8 cellular contexts compared by ENCODE assay signal in genomic region chr3:194142156-194142910, GRCh38. TPM values are rescaled to one million over a fixed set of nuclear protein-coding genes. Genes with fewer than 3 reads are reported as not detected.
A peak's percentile ranks its signal among the peaks of the same experiment; 100 is the strongest.
DNase-seq lines count a peak whose midpoint lies in the region; ATAC-seq and TF ChIP-seq lines count a peak whose summit lies in the region.

No MANE protein-coding gene starts in this region.

- DNase-seq in ELF-1 (ENCODE audit: low read depth, low spot score) (peak; percentile 65), OCI-LY7 (ENCODE audit: low spot score) (no peak), epithelial cell of esophagus (ENCODE audit: low read depth) (peak; percentile 62), neural crest cell (ENCODE audit: low read depth, low spot score) (no peak), NCI-H524 treated with DMSO at 0.1 percent for 48 hours (lab: John Stamatoyannopoulos, UW) (no peak), NCI-H187 (lab: John Stamatoyannopoulos, UW) (no peak)

- H2AFZ ChIP-seq in OCI-LY7 (ENCODE audit: low read length): peak overlapping the region; percentile 65; the same call in 1 of the 2 replicates

- H3K4me3 Mint-ChIP-seq in neural crest cell: peak overlapping the region; percentile 54

- H3K9me3 Mint-ChIP-seq in neural crest cell: no peaks in the 10 kb centered on the region

- no peaks in the 10 kb centered on the region for H3K9me2 ChIP-seq in OCI-LY7 (ENCODE audit: insufficient read depth, low read length)

- no peak overlapping the region for H3K27ac ChIP-seq in OCI-LY7 (ENCODE audit: low read depth, low read length, poor library complexity, severe bottlenecking)

- ATAC-seq in GM19463 (IDR thresholded peaks at IDR 0.05; ENCODE audit: unreplicated experiment): no peak
- no peak for ATAC-seq in HG03442 (IDR thresholded peaks at IDR 0.05; ENCODE audit: unreplicated experiment)

- BruUV-seq in OCI-LY7 (replicated peaks; lab: Mats Ljungman, UMichigan): no TSS peak

- H3K27ac Mint-ChIP-seq in neural crest cell (ENCODE audit: unreplicated experiment): peak overlapping the region; percentile 85

- peaks cover 31% of the 10 kb centered on the region for H3K27me3 Mint-ChIP-seq in neural crest cell (ENCODE audit: low read depth)

- POLR2A ChIA-PET in OCI-LY7 (lab: Charles Lee): interaction anchor here (0.6 kb wide), 1 partner anchor 76 kb away, joined by 3 read pairs; no protein-coding TSS in a partner anchor

- peaks cover 7% of the 10 kb centered on the region; the same call in 1 of the 2 replicates for H3K36me3 ChIP-seq in OCI-LY7 (ENCODE audit: insufficient read depth, low read length)

- H4K20me1 ChIP-seq in OCI-LY7 (ENCODE audit: insufficient read depth, low read length): no peaks in the 10 kb centered on the region

- H3K79me2 ChIP-seq in OCI-LY7 (ENCODE audit: insufficient read depth, low read depth, low read length): no peaks in the 10 kb centered on the region

- intact Hi-C loops in OCI-LY7 (cut with micrococcal nuclease; ENCODE audit: unreplicated experiment): no loop called here

- no peak for TF ChIP-seq CTCF in OCI-LY7 (conservative IDR thresholded peaks at IDR 0.05; ENCODE audit: low read length)
- TF ChIP-seq CTCF in epithelial cell of esophagus (IDR thresholded peaks at IDR 0.05; ENCODE audit: insufficient read depth, low read depth, low read length, missing control alignments): no peak
- no peak for TF ChIP-seq CTCF in neural crest cell (conservative IDR thresholded peaks at IDR 0.05)

- peaks cover 38% of the 10 kb centered on the region for H3K4me1 ChIP-seq in OCI-LY7 (ENCODE audit: insufficient read depth, low read length, poor library complexity, severe bottlenecking)

- no peaks in the 10 kb centered on the region for H3K9me3 ChIP-seq in OCI-LY7 (ENCODE audit: low read length)

- peaks cover 43% of the 10 kb centered on the region for H3K4me1 Mint-ChIP-seq in neural crest cell

- no peak overlapping the region for H3K4me2 ChIP-seq in OCI-LY7 (ENCODE audit: low read length)

- CTCF ChIA-PET in OCI-LY7 (lab: Charles Lee; ENCODE audit: unreplicated experiment): no interaction called here

- H3K36me3 Mint-ChIP-seq in neural crest cell (ENCODE audit: low read depth): no peaks in the 10 kb centered on the region

- no peak overlapping the region for H3K4me3 ChIP-seq in OCI-LY7 (ENCODE audit: low read depth, low read length, poor library complexity, severe bottlenecking)
- no peak overlapping the region for H3K4me3 ChIP-seq in epithelial cell of esophagus (ENCODE audit: low read length)

RNA-seq across cellular contexts. Expression of gene HES1, which starts 6.4 kb away (rescaled TPM):
- total RNA-seq in OCI-LY7 (2014; rRNA removed; shearing (Covaris generic)): 0.72 and 1.1 TPM in 2 replicates
- total RNA-seq in OCI-LY7 (2022) (3.0 and 3.4 TPM in 2 replicates), neural crest cell (32.6 and 36.2 TPM in 2 replicates)

Comparison
In these comparisons a context has a peak if more than half of its experiments do, and no peak if none do; other contexts are left out.
1. DNase-seq: peak in ELF-1 (single experiment) and epithelial cell of esophagus (single experiment); none in OCI-LY7 (single experiment), neural crest cell (single experiment), NCI-H524 treated with DMSO at 0.1 percent for 48 hours (single experiment) and NCI-H187 (0 of 2).